ENCODE assay signal across 9 cellular contexts in genomic region chr19:48102870-48103751, GRCh38. TPM values are rescaled to one million over a fixed set of nuclear protein-coding genes. Genes with fewer than 3 reads are reported as not detected.
DNase-seq lines count a peak whose midpoint lies in the region; ATAC-seq and TF ChIP-seq lines count a peak whose summit lies in the region.
"Had no signal": no experiment of that assay in that cellular context is flagged by ENCODE, and none has a peak within 500 bp of the region (broad histone marks: within the 10 kb centered on the region; RNA-seq: fewer than 3 reads in every experiment).

No MANE protein-coding gene starts in this region.

- H3K36me3 ChIP-seq in ES-I3 (ENCODE audit: insufficient read depth, low read length) = no peaks in the 10 kb centered on the region
- peaks cover 12 to 34% (median 19%) of the 10 kb centered on the region in 3 donors for H3K36me3 ChIP-seq in tibial artery

- peak overlapping the region; percentile 9; the same call in 1 of the 2 replicates for H3K9ac ChIP-seq in ES-I3 (ENCODE audit: low read depth, low read length)

- no peaks in the 10 kb centered on the region for H3K27me3 Mint-ChIP-seq in activated T-helper 1 cell treated with anti-CD3 and anti-CD28 coated beads, Interleukin-12 subunit alpha, Interleukin-12 subunit beta, Interleukin-2, Interleukin-4 antibody, amounts not matched to agents 30 ng/mL and 10 ng/mL and 1 ng/mL, durations not matched to agents 14 hours and 24 hours and 36 hours (ENCODE audit: insufficient read depth)

- no peak overlapping the region for H3K4me3 Mint-ChIP-seq in activated T-helper 1 cell treated with anti-CD3 and anti-CD28 coated beads, Interleukin-12 subunit alpha, Interleukin-12 subunit beta, Interleukin-2, Interleukin-4 antibody, amounts not matched to agents 30 ng/mL and 10 ng/mL and 1 ng/mL, durations not matched to agents 14 hours and 24 hours and 36 hours
- H3K4me3 Mint-ChIP-seq: dendritic cell treated with granulocyte-macrophage colony-stimulating factor and Interleukin-4, amounts not matched to agents 40 ng/mL and 50 ng/mL, for 4 days had no signal

- H3K36me3 Mint-ChIP-seq in activated T-helper 1 cell treated with anti-CD3 and anti-CD28 coated beads, Interleukin-12 subunit alpha, Interleukin-12 subunit beta, Interleukin-2, Interleukin-4 antibody, amounts not matched to agents 30 ng/mL and 10 ng/mL and 1 ng/mL, durations not matched to agents 14 hours and 24 hours and 36 hours (ENCODE audit: low read depth) = peaks cover 8% of the 10 kb centered on the region

- peak; percentile 23 to 30 for TF ChIP-seq CTCF in tibial artery (IDR thresholded peaks at IDR 0.05)

- no peaks in the 10 kb centered on the region for H3K27me3 ChIP-seq in tibial artery

- H3K4me1 ChIP-seq in ES-I3 (ENCODE audit: insufficient read depth, low read length) (no peaks in the 10 kb centered on the region), tibial artery (peaks cover 0 to 10% (median 3%) of the 10 kb centered on the region in 4 donors)

- H3K9me3 ChIP-seq in ES-I3 (ENCODE audit: control insufficient read depth, insufficient read depth, low read length) (no peaks in the 10 kb centered on the region), tibial artery (no peaks in the 10 kb centered on the region)

- H3K4me3 ChIP-seq in tibial artery = no peak overlapping the region

- no peak overlapping the region for H3K27ac ChIP-seq in tibial artery

- DNase-seq in 8988T (peak; percentile 56), NCI-H2196 treated with DMSO at 0.1 percent for 48 hours (lab: John Stamatoyannopoulos, UW; ENCODE audit: unreplicated experiment) (peak; percentile 14), iPS DF 4.7 (ENCODE audit: extremely low read depth, low spot score) (peak; percentile 33), tibial artery (no peak)
- DNase-seq in activated T-helper 1 cell treated with anti-CD3 and anti-CD28 coated beads, Interleukin-12 subunit alpha, Interleukin-12 subunit beta, Interleukin-2, Interleukin-4 antibody, amounts not matched to agents 30 ng/mL and 10 ng/mL and 1 ng/mL, durations not matched to agents 14 hours and 24 hours and 36 hours (ENCODE audit: low spot score) = peak; percentile 16

- no peaks in the 10 kb centered on the region for H3K9me3 Mint-ChIP-seq in activated T-helper 1 cell treated with anti-CD3 and anti-CD28 coated beads, Interleukin-12 subunit alpha, Interleukin-12 subunit beta, Interleukin-2, Interleukin-4 antibody, amounts not matched to agents 30 ng/mL and 10 ng/mL and 1 ng/mL, durations not matched to agents 14 hours and 24 hours and 36 hours
- H3K9me3 Mint-ChIP-seq: dendritic cell treated with granulocyte-macrophage colony-stimulating factor and Interleukin-4, amounts not matched to agents 40 ng/mL and 50 ng/mL, for 4 days had no signal

- no peak overlapping the region for H3K27ac Mint-ChIP-seq in activated T-helper 1 cell treated with anti-CD3 and anti-CD28 coated beads, Interleukin-12 subunit alpha, Interleukin-12 subunit beta, Interleukin-2, Interleukin-4 antibody, amounts not matched to agents 30 ng/mL and 10 ng/mL and 1 ng/mL, durations not matched to agents 14 hours and 24 hours and 36 hours
- H3K27ac Mint-ChIP-seq: dendritic cell treated with granulocyte-macrophage colony-stimulating factor and Interleukin-4, amounts not matched to agents 40 ng/mL and 50 ng/mL, for 4 days had no signal

- ATAC-seq in GM21529 (IDR thresholded peaks at IDR 0.05; ENCODE audit: unreplicated experiment) = no peak
- ATAC-seq in GM18870 (IDR thresholded peaks at IDR 0.05; ENCODE audit: unreplicated experiment) = no peak

- intact Hi-C loops in activated T-helper 1 cell treated with anti-CD3 and anti-CD28 coated beads, Interleukin-12 subunit alpha, Interleukin-12 subunit beta, Interleukin-2, Interleukin-4 antibody, amounts not matched to agents 30 ng/mL and 10 ng/mL and 1 ng/mL, durations not matched to agents 14 hours and 24 hours and 36 hours (cut with micrococcal nuclease) = loop anchor here (1.0 kb wide), 1 partner anchor 140 kb away; no protein-coding TSS in a partner anchor
- intact Hi-C loops in tibial artery (cut with DNase I; ENCODE audit: low total_unique reads) = no loop called here

- peaks cover 13% of the 10 kb centered on the region for H3K4me1 Mint-ChIP-seq in activated T-helper 1 cell treated with anti-CD3 and anti-CD28 coated beads, Interleukin-12 subunit alpha, Interleukin-12 subunit beta, Interleukin-2, Interleukin-4 antibody, amounts not matched to agents 30 ng/mL and 10 ng/mL and 1 ng/mL, durations not matched to agents 14 hours and 24 hours and 36 hours (ENCODE audit: low read depth)

RNA-seq across cellular contexts. Expression of gene PLA2G4C, which starts 7.5 kb away (rescaled TPM):
- 12.2 and 12.7 TPM in 2 replicates for total RNA-seq in activated T-helper 1 cell treated with anti-CD3 and anti-CD28 coated beads, Interleukin-12 subunit alpha, Interleukin-12 subunit beta, Interleukin-2, Interleukin-4 antibody, amounts not matched to agents 30 ng/mL and 10 ng/mL and 1 ng/mL, durations not matched to agents 14 hours and 24 hours and 36 hours

RNA-seq across cellular contexts. Expression of gene CABP5, which starts 59.2 kb away (rescaled TPM):
- not detected in 2 replicates for total RNA-seq in activated T-helper 1 cell treated with anti-CD3 and anti-CD28 coated beads, Interleukin-12 subunit alpha, Interleukin-12 subunit beta, Interleukin-2, Interleukin-4 antibody, amounts not matched to agents 30 ng/mL and 10 ng/mL and 1 ng/mL, durations not matched to agents 14 hours and 24 hours and 36 hours

Comparison
In these comparisons a context has a peak if more than half of its experiments do, and no peak if none do; other contexts are left out.
1. DNase-seq: peak in 8988T (single experiment), NCI-H2196 treated with DMSO at 0.1 percent for 48 hours (single experiment), activated T-helper 1 cell treated with anti-CD3 and anti-CD28 coated beads, Interleukin-12 subunit alpha, Interleukin-12 subunit beta, Interleukin-2, Interleukin-4 antibody, amounts not matched to agents 30 ng/mL and 10 ng/mL and 1 ng/mL, durations not matched to agents 14 hours and 24 hours and 36 hours (single experiment) and iPS DF 4.7 (single experiment); none in tibial artery (0 of 2).